8 cellular contexts compared by ENCODE assay signal in genomic region chr16:83899272-83899897, GRCh38. TPM values are rescaled to one million over a fixed set of nuclear protein-coding genes. Genes with fewer than 3 reads are reported as not detected.
A peak's percentile ranks its signal among the peaks of the same experiment; 100 is the strongest.
DNase-seq lines count a peak whose midpoint lies in the region; ATAC-seq and TF ChIP-seq lines count a peak whose summit lies in the region.

No MANE protein-coding gene starts in this region.

- H3K27me3 ChIP-seq in HCT116 (ENCODE audit: insufficient read depth, low read length) (no peaks in the 10 kb centered on the region), muscle layer of duodenum (ENCODE audit: low read depth, low read length) (no peaks in the 10 kb centered on the region)

- intact Hi-C loops in HCT116 (cut with micrococcal nuclease): no loop called here

- no peak for TF ChIP-seq RAD21 in HCT116 (IDR thresholded peaks at IDR 0.05; ENCODE audit: low read depth)

- no peaks in the 10 kb centered on the region for H4K20me1 ChIP-seq in HCT116 (ENCODE audit: insufficient read depth)

- no peaks in the 10 kb centered on the region for H3K79me2 ChIP-seq in HCT116 (ENCODE audit: insufficient read depth, low read length)

- H3K9me3 ChIP-seq in HCT116 (ENCODE audit: control insufficient read depth in 1 of 2, insufficient read depth in 1 of 2, low read depth in 1 of 2, low read length in 2 of 2): no peaks in the 10 kb centered on the region
- no peaks in the 10 kb centered on the region for H3K9me3 ChIP-seq in muscle layer of duodenum (ENCODE audit: control insufficient read depth in 1 of 2, low read length in 2 of 2)

- CTCF ChIA-PET in HCT116 (lab: Charles Lee): interaction anchor here (1.1 kb wide), 1 partner anchor 26 kb away, joined by 3 read pairs; no protein-coding TSS in a partner anchor

- peak overlapping the region; percentile 97 for H3K4me2 ChIP-seq in HCT116 (ENCODE audit: low read length)

- no peaks in the 10 kb centered on the region for H3K36me3 ChIP-seq in HCT116 (ENCODE audit: control insufficient read depth in 1 of 2, insufficient read depth in 2 of 2, low read length in 2 of 2)
- no peaks in the 10 kb centered on the region for H3K36me3 ChIP-seq in muscle layer of duodenum (ENCODE audit: control insufficient read depth in 1 of 2, insufficient read depth in 2 of 2, low read length in 2 of 2)

- TF ChIP-seq CTCF in HCT116 (IDR thresholded peaks at IDR 0.05 in 2 of 3, conservative IDR thresholded peaks at IDR 0.05 in 1 of 3; ENCODE audit: borderline replicate concordance in 1 of 3, insufficient read depth in 1 of 3, low read depth in 2 of 3, low read length in 2 of 3) (no peak), epithelial cell of esophagus (IDR thresholded peaks at IDR 0.05; ENCODE audit: insufficient read depth, low read depth, low read length, missing control alignments) (no peak)

- BruUV-seq in HCT116 (replicated peaks; lab: Mats Ljungman, UMichigan): no TSS peak

- H2AFZ ChIP-seq in HCT116 (ENCODE audit: low read depth, low read length, poor library complexity, severe bottlenecking): no peak overlapping the region

- POLR2A ChIA-PET in HCT116 (lab: Charles Lee): interaction anchor here (1.1 kb wide), 1 partner anchor 13 kb away, joined by 3 read pairs; no protein-coding TSS in a partner anchor

- H3K9me2 ChIP-seq in HCT116 (ENCODE audit: insufficient read depth): no peaks in the 10 kb centered on the region

- no peak for DNase-seq in HCT116 (ENCODE audit: low read depth, low spot score)
- DNase-seq in M059J (ENCODE audit: low read depth): peak; percentile 54
- DNase-seq in activated CD8-positive, alpha-beta memory T cell treated with anti-CD3 and anti-CD28 coated beads, Interleukin-2, amount 50 U/mL, for 4 hours: peak; percentile 66
- peak; percentile 63 for DNase-seq in epithelial cell of esophagus (ENCODE audit: low read depth)
- DNase-seq in stimulated activated naive CD8-positive, alpha-beta T cell treated with anti-CD3 and anti-CD28 coated beads, Interleukin-15, Interleukin-2, amounts not matched to agents 100 U/mL and 50 U/mL, for 24 hours: peak; percentile 40
- DNase-seq in NCI-H446 treated with DMSO at 0.1 percent for 48 hours (lab: John Stamatoyannopoulos, UW): no peak

- H3K27ac ChIP-seq in HCT116 (ENCODE audit: low read depth, low read length): peak overlapping the region; percentile 61; the same call in 1 of the 2 replicates
- H3K27ac ChIP-seq in muscle layer of duodenum (ENCODE audit: low read length): peak overlapping the region; percentile 36

- peaks cover 7 to 20% of the 10 kb centered on the region in 2 experiments for H3K4me1 ChIP-seq in HCT116 (ENCODE audit: control insufficient read depth in 1 of 2, insufficient read depth in 2 of 2, low read length in 2 of 2)
- H3K4me1 ChIP-seq in muscle layer of duodenum (ENCODE audit: control insufficient read depth in 1 of 2, insufficient read depth in 2 of 2, low read length in 2 of 2): peaks cover 6 to 48% of the 10 kb centered on the region in 2 donors

- H3K9ac ChIP-seq in HCT116 (ENCODE audit: low read length): peak overlapping the region; percentile 66

- RAD21 ChIA-PET in HCT116 (lab: Charles Lee; ENCODE audit: low non-redundant PET in 1 of 2, low total read pairs in 2 of 2, uncharacterized antibody in 2 of 2, unreplicated experiment in 2 of 2): interaction anchor here in 1 of 2 experiments (0.8 kb wide), 1 partner anchor 73 kb away, joined by 3 read pairs; no protein-coding TSS in a partner anchor

- H3K4me3 ChIP-seq in HCT116 (replicated peaks in 1 of 2; ENCODE audit: low read depth in 1 of 2, low read length in 2 of 2) (peak overlapping the region; percentile 56 to 69), epithelial cell of esophagus (ENCODE audit: low read length) (peak overlapping the region; percentile 58), muscle layer of duodenum (ENCODE audit: low read depth in 1 of 2, low read length in 2 of 2) (peak overlapping the region; percentile 81 to 83)

- ATAC-seq in GM18498 (IDR thresholded peaks at IDR 0.05; ENCODE audit: unreplicated experiment): peak; percentile 62
- ATAC-seq in HCT116: peak; percentile 63
- peak; percentile 37 for ATAC-seq in stimulated activated naive CD8-positive, alpha-beta T cell treated with anti-CD3 and anti-CD28 coated beads, Interleukin-15, Interleukin-2, amounts not matched to agents 100 U/mL and 50 U/mL, for 24 hours

- TF ChIP-seq POLR2A in HCT116 (IDR thresholded peaks at IDR 0.05; ENCODE audit: borderline replicate concordance, extremely low read depth, insufficient read depth, insufficient read length): no peak

TF ChIP-seq in HCT116, 20 proteins besides CTCF, POLR2A, EP300 and RAD21:
- no peak for TF ChIP-seq JUND (IDR thresholded peaks at IDR 0.05)
- 0 out of 2 replicates have a peak, but pooled peaks have one; percentile 0 for TF ChIP-seq SIN3A (IDR thresholded peaks at IDR 0.05; ENCODE audit: low read depth)
- peak; percentile 90 for TF ChIP-seq ZFX (IDR thresholded peaks at IDR 0.05)
TF ChIP-seq in HCT116: peak in this region for 2.

RNA-seq across cellular contexts. Expression of gene MLYCD, which starts 0.5 kb away (rescaled TPM):
- total RNA-seq in HCT116 (2021; ENCODE audit: unreplicated experiment): 3.9 TPM
- polyA plus RNA-seq in HCT116 (2012): 0.96 and 1.1 TPM in 2 replicates
- total RNA-seq in M059J (2014; rRNA removed; shearing (Covaris generic)): 1.2 and 2.0 TPM in 2 replicates

RNA-seq across cellular contexts. Expression of gene OSGIN1, which starts 53.7 kb away (rescaled TPM):
- 19.8 TPM for total RNA-seq in HCT116 (2021; ENCODE audit: unreplicated experiment)
- polyA plus RNA-seq in HCT116 (2012): 21.7 and 26.8 TPM in 2 replicates
- total RNA-seq in M059J (2014; rRNA removed; shearing (Covaris generic)): 3.6 and 4.0 TPM in 2 replicates

Comparison
In these comparisons a context has a peak if more than half of its experiments do, and no peak if none do; other contexts are left out.
1. DNase-seq: peak in M059J (single experiment), activated CD8-positive, alpha-beta memory T cell treated with anti-CD3 and anti-CD28 coated beads, Interleukin-2, amount 50 U/mL, for 4 hours (single experiment), epithelial cell of esophagus (single experiment) and stimulated activated naive CD8-positive, alpha-beta T cell treated with anti-CD3 and anti-CD28 coated beads, Interleukin-15, Interleukin-2, amounts not matched to agents 100 U/mL and 50 U/mL, for 24 hours (single experiment); none in HCT116 (single experiment) and NCI-H446 treated with DMSO at 0.1 percent for 48 hours (single experiment).
2. Peak in every context shown above with its lines, with median percentiles within 50 percentile points of each other: ATAC-seq and H3K4me3 ChIP-seq.